8 cellular contexts compared by ENCODE assay signal in genomic region chr6:85449818-85450577, GRCh38. TPM values are rescaled to one million over a fixed set of nuclear protein-coding genes. Genes with fewer than 3 reads are reported as not detected.
DNase-seq lines count a peak whose midpoint lies in the region; ATAC-seq lines count a peak whose summit lies in the region.

Gene NT5E (plus strand): TSS chr6:85450083. CDS start chr6:85450140, 57 bp downstream.

- peak; percentile 80 for ATAC-seq in GM21447 (IDR thresholded peaks at IDR 0.05; ENCODE audit: unreplicated experiment)
- ATAC-seq in effector memory CD8-positive, alpha-beta T cell (replicated peaks): peak; percentile 77
- ATAC-seq in stimulated activated naive CD8-positive, alpha-beta T cell treated with anti-CD3 and anti-CD28 coated beads, Interleukin-15, Interleukin-2, amounts not matched to agents 100 U/mL and 50 U/mL, for 24 hours: peak; percentile 57

- H3K27me3 Mint-ChIP-seq in activated CD4-positive, alpha-beta T cell treated with anti-CD3 and anti-CD28 coated beads, Interleukin-2, amount 10 ng/mL, durations not matched to agents 7 days and 5 days: peaks cover 62% of the 10 kb centered on the region
- peaks cover 27 to 61% of the 10 kb centered on the region in 2 donors for H3K27me3 Mint-ChIP-seq in effector memory CD8-positive, alpha-beta T cell

- no peak for DNase-seq in G401 (ENCODE audit: low spot score)
- peak; percentile 51 for DNase-seq in activated CD4-positive, alpha-beta T cell treated with anti-CD3 and anti-CD28 coated beads, Interleukin-2, amount 10 ng/mL, durations not matched to agents 7 days and 5 days
- DNase-seq in effector memory CD8-positive, alpha-beta T cell: peak; percentile 38 to 42 (median 39)
- peak; percentile 63 for DNase-seq in medulla oblongata (ENCODE audit: extremely low spot score)
- DNase-seq in stimulated activated naive CD8-positive, alpha-beta T cell treated with anti-CD3 and anti-CD28 coated beads, Interleukin-15, Interleukin-2, amounts not matched to agents 100 U/mL and 50 U/mL, for 24 hours: peak; percentile 73
- no peak for DNase-seq in GF-D8 (lab: John Stamatoyannopoulos, UW)

- no peaks in the 10 kb centered on the region for H3K9me3 Mint-ChIP-seq in activated CD4-positive, alpha-beta T cell treated with anti-CD3 and anti-CD28 coated beads, Interleukin-2, amount 10 ng/mL, durations not matched to agents 7 days and 5 days
- no peaks in the 10 kb centered on the region for H3K9me3 Mint-ChIP-seq in effector memory CD8-positive, alpha-beta T cell

- peaks cover 62% of the 10 kb centered on the region for H3K27me3 ChIP-seq in HUES48 (ENCODE audit: control insufficient read depth, insufficient read depth, low read length)

- H3K27ac ChIP-seq in HUES48 (ENCODE audit: low read depth, low read length): no peak within 1 kb of the TSS

- peak within 1 kb of the TSS; percentile 81 for H3K4me3 Mint-ChIP-seq in activated CD4-positive, alpha-beta T cell treated with anti-CD3 and anti-CD28 coated beads, Interleukin-2, amount 10 ng/mL, durations not matched to agents 7 days and 5 days
- H3K4me3 Mint-ChIP-seq in effector memory CD8-positive, alpha-beta T cell: peak within 1 kb of the TSS; percentile 86

- in situ Hi-C loops in G401 (cut with HindIII; ENCODE audit: low sequenced_read_pairs): no loop called here

- H3K36me3 ChIP-seq in HUES48 (ENCODE audit: control insufficient read depth, insufficient read depth, low read length): no peaks in the 10 kb centered on the region

- H3K9me3 ChIP-seq in HUES48 (ENCODE audit: control insufficient read depth, insufficient read depth, low read length): no peaks in the 10 kb centered on the region

- peak within 1 kb of the TSS; percentile 64 for H3K9ac ChIP-seq in HUES48 (ENCODE audit: low read depth, low read length)

- H3K4me3 ChIP-seq in HUES48 (ENCODE audit: low read depth, low read length): peak within 1 kb of the TSS; percentile 87

- H3K27ac Mint-ChIP-seq in activated CD4-positive, alpha-beta T cell treated with anti-CD3 and anti-CD28 coated beads, Interleukin-2, amount 10 ng/mL, durations not matched to agents 7 days and 5 days: peak within 1 kb of the TSS; percentile 84
- peak within 1 kb of the TSS; percentile 74 to 82 for H3K27ac Mint-ChIP-seq in effector memory CD8-positive, alpha-beta T cell

- peaks cover 58% of the 10 kb centered on the region for H3K4me1 Mint-ChIP-seq in activated CD4-positive, alpha-beta T cell treated with anti-CD3 and anti-CD28 coated beads, Interleukin-2, amount 10 ng/mL, durations not matched to agents 7 days and 5 days
- H3K4me1 Mint-ChIP-seq in effector memory CD8-positive, alpha-beta T cell (ENCODE audit: low read depth in 2 of 2): peaks cover 38 to 48% of the 10 kb centered on the region in 2 donors

- POLR2A ChIA-PET in activated CD4-positive, alpha-beta T cell treated with anti-CD3 and anti-CD28 coated beads, Interleukin-2, amount 10 ng/mL, durations not matched to agents 7 days and 5 days (lab: Charles Lee): interaction anchor here (0.9 to 1.2 kb wide), 2 partner anchors 11 to 28 kb away, joined by 3 read pairs; no protein-coding TSS in a partner anchor

- CTCF ChIA-PET in activated CD4-positive, alpha-beta T cell treated with anti-CD3 and anti-CD28 coated beads, Interleukin-2, amount 10 ng/mL, durations not matched to agents 7 days and 5 days (lab: Charles Lee): interaction anchor here (0.7 to 2.3 kb wide), 9 partner anchors 8 to 90 kb away, joined by 3 to 8 read pairs (median 5); no protein-coding TSS in a partner anchor

- H3K36me3 Mint-ChIP-seq in activated CD4-positive, alpha-beta T cell treated with anti-CD3 and anti-CD28 coated beads, Interleukin-2, amount 10 ng/mL, durations not matched to agents 7 days and 5 days (ENCODE audit: low read depth): peaks cover 2% of the 10 kb centered on the region
- peaks cover 5% of the 10 kb centered on the region for H3K36me3 Mint-ChIP-seq in effector memory CD8-positive, alpha-beta T cell (ENCODE audit: insufficient read depth)

- H3K4me1 ChIP-seq in HUES48 (ENCODE audit: control insufficient read depth, insufficient read depth, low read length): no peaks in the 10 kb centered on the region; the same call in 1 of the 2 replicates

RNA-seq across cellular contexts. Expression of gene NT5E, which starts in this region (rescaled TPM):
- 11.0 and 11.5 TPM in 2 replicates for total RNA-seq in G401 (2014; rRNA removed; shearing (Covaris generic))
- total RNA-seq in activated CD4-positive, alpha-beta T cell treated with anti-CD3 and anti-CD28 coated beads, Interleukin-2, amount 10 ng/mL, durations not matched to agents 7 days and 5 days: 1 to 10 TPM; 6.1 to 7.2 TPM

Comparison
In these comparisons a context has a peak if more than half of its experiments do, and no peak if none do; other contexts are left out.
1. DNase-seq: peak in activated CD4-positive, alpha-beta T cell treated with anti-CD3 and anti-CD28 coated beads, Interleukin-2, amount 10 ng/mL, durations not matched to agents 7 days and 5 days (single experiment), effector memory CD8-positive, alpha-beta T cell (3 of 3), medulla oblongata (single experiment) and stimulated activated naive CD8-positive, alpha-beta T cell treated with anti-CD3 and anti-CD28 coated beads, Interleukin-15, Interleukin-2, amounts not matched to agents 100 U/mL and 50 U/mL, for 24 hours (single experiment); none in G401 (single experiment) and GF-D8 (single experiment).
2. Peak in every context shown above with its lines, with median percentiles within 50 percentile points of each other: ATAC-seq.